19 cellular contexts compared by ENCODE assay signal in genomic region chr16:87819983-87820382, GRCh38. TPM values are rescaled to one million over a fixed set of nuclear protein-coding genes. Genes with fewer than 3 reads are reported as not detected.
DNase-seq lines count a peak whose midpoint lies in the region; ATAC-seq and TF ChIP-seq lines count a peak whose summit lies in the region.
"Had no signal": no experiment of that assay in that cellular context is flagged by ENCODE, and none has a peak within 500 bp of the region (broad histone marks: within the 10 kb centered on the region; RNA-seq: fewer than 3 reads in every experiment).

No MANE protein-coding gene starts in this region.

- WGBS in endodermal cell (ENCODE audit: insufficient coverage in 1 of 2, insufficient read length in 1 of 2), 2 experiments, result 92 to 93% methylated on average over 15 to 17 of the region's 17 CpGs
- WGBS in neuronal stem cell (ENCODE audit: extremely low coverage in 2 of 2, insufficient read length in 2 of 2, insufficient replicate concordance in 1 of 2), 2 donors, result no CpG with 5 or more reads among the region's 17 CpGs

- peaks cover 2 to 14% of the 10 kb centered on the region in 2 donors for H3K36me3 Mint-ChIP-seq in activated T-cell treated with anti-CD3 and anti-CD28 coated beads, Interleukin-2, amount 50 U/mL, for 72 hours (ENCODE audit: insufficient read depth in 2 of 2)
- H3K36me3 Mint-ChIP-seq in endodermal cell (ENCODE audit: low read depth), result no peaks in the 10 kb centered on the region

- DNase-seq in activated T-cell treated with anti-CD3 and anti-CD28 coated beads, Interleukin-2, amount 50 U/mL, for 72 hours, result no peak
- no peak for DNase-seq in activated T-cell treated with anti-CD3 and anti-CD28 coated beads, Interleukin-2, amount 50 U/mL, for 1 hour
- DNase-seq in NT2/D1 (ENCODE audit: low read depth, low spot score) (no peak), endodermal cell (no peak), neuronal stem cell (ENCODE audit: low spot score) (no peak)
- DNase-seq in stimulated activated CD4-positive, alpha-beta T cell treated with anti-CD3 and anti-CD28 coated beads, Interleukin-4, amount 100 ng/mL, for 4 hours, result no peak
- DNase-seq in stimulated activated CD4-positive, alpha-beta T cell treated with anti-CD3 and anti-CD28 coated beads, Interleukin-2, amount 100 ng/mL, for 48 hours, result no peak
- DNase-seq in stimulated activated CD4-positive, alpha-beta T cell treated with anti-CD3 and anti-CD28 coated beads, Interleukin-1b, Interleukin-23, amount 100 ng/mL, for 48 hours, result no peak
- DNase-seq: DMS53, GF-D8, Kasumi-1, NCI-H1694 treated with DMSO at 0.1 percent for 48 hours, NCI-H2081 treated with DMSO at 0.1 percent for 48 hours, NCI-H2171 treated with DMSO at 0.1 percent for 48 hours, NCI-H524 treated with DMSO at 0.1 percent for 48 hours, SHP77, SW 1271 had no signal

- no peak for TF ChIP-seq CTCF in endodermal cell (conservative IDR thresholded peaks at IDR 0.05)

- peak overlapping the region; percentile 49 for H3K23ac ChIP-seq in neuronal stem cell (ENCODE audit: low read depth, low read length, poor library complexity)

- peak overlapping the region; percentile 42 for H3K27ac Mint-ChIP-seq in activated T-cell treated with anti-CD3 and anti-CD28 coated beads, Interleukin-2, amount 50 U/mL, for 72 hours
- no peak overlapping the region for H3K27ac Mint-ChIP-seq in endodermal cell

- H3K9me3 ChIP-seq in NT2/D1 (ENCODE audit: insufficient read depth, low read length), result peaks cover 37% of the 10 kb centered on the region
- peaks cover 26% of the 10 kb centered on the region for H3K9me3 ChIP-seq in endodermal cell (ENCODE audit: control insufficient read depth, low read length)
- peaks cover 5 to 10% of the 10 kb centered on the region in 2 donors for H3K9me3 ChIP-seq in neuronal stem cell (replicated peaks in 1 of 2; ENCODE audit: control insufficient read depth in 2 of 2, insufficient read depth in 1 of 2, low read depth in 1 of 2, low read length in 2 of 2)

- H3K18ac ChIP-seq in neuronal stem cell (ENCODE audit: low read length), result peak overlapping the region; percentile 0

- no peak overlapping the region for H2BK120ac ChIP-seq in neuronal stem cell (ENCODE audit: low read depth, low read length)

- peak overlapping the region; percentile 3 for H3K14ac ChIP-seq in neuronal stem cell (ENCODE audit: low read length)

- H3K4me3 ChIP-seq in NT2/D1 (ENCODE audit: insufficient read length, low read depth) (no peak overlapping the region), endodermal cell (ENCODE audit: low read length) (no peak overlapping the region), neuronal stem cell (ENCODE audit: low read length in 2 of 2) (no peak overlapping the region)
- H3K4me3 ChIP-seq: HAP-1, SK-N-MC had no signal

- peak overlapping the region; percentile 95 for H2BK12ac ChIP-seq in neuronal stem cell (ENCODE audit: low read length)

- H3K9me3 Mint-ChIP-seq in activated T-cell treated with anti-CD3 and anti-CD28 coated beads, Interleukin-2, amount 50 U/mL, for 72 hours, result peaks cover 0 to 12% of the 10 kb centered on the region in 2 donors
- peaks cover 19% of the 10 kb centered on the region for H3K9me3 Mint-ChIP-seq in endodermal cell

- peak overlapping the region; percentile 14 for H3K9ac ChIP-seq in NT2/D1 (ENCODE audit: insufficient read length, low read depth)
- H3K9ac ChIP-seq in endodermal cell (ENCODE audit: extremely low read depth, low read length, poor library complexity, severe bottlenecking), result no peak overlapping the region
- H3K9ac ChIP-seq in neuronal stem cell (ENCODE audit: low read depth, low read length, poor library complexity), result no peak overlapping the region

- no peak overlapping the region for H3K4ac ChIP-seq in neuronal stem cell (ENCODE audit: low read length)

- peak overlapping the region; percentile 89 for H2AK5ac ChIP-seq in neuronal stem cell (ENCODE audit: low read depth, low read length)

- no peaks in the 10 kb centered on the region for H3K79me1 ChIP-seq in neuronal stem cell (ENCODE audit: low read depth, low read length)

- ATAC-seq in activated T-cell treated with anti-CD3 and anti-CD28 coated beads, Interleukin-2, amount 50 U/mL, for 72 hours (replicated peaks in 1 of 2), result peak in 1 of 2 donors; percentile 0

- peak overlapping the region; percentile 86 for H2BK15ac ChIP-seq in neuronal stem cell (ENCODE audit: low read length)

- no peak overlapping the region for H3K4me2 ChIP-seq in neuronal stem cell (ENCODE audit: insufficient read depth, low read length, poor library complexity, severe bottlenecking)

- H3K27ac ChIP-seq in endodermal cell (ENCODE audit: low read depth, low read length) (peak overlapping the region; percentile 18), neuronal stem cell (replicated peaks; ENCODE audit: low read length) (no peak overlapping the region)
- H3K27ac ChIP-seq: SK-N-MC had no signal

- H3K4me3 Mint-ChIP-seq in activated T-cell treated with anti-CD3 and anti-CD28 coated beads, Interleukin-2, amount 50 U/mL, for 72 hours, result no peak overlapping the region
- H3K4me3 Mint-ChIP-seq in endodermal cell, result no peak overlapping the region

- H4K91ac ChIP-seq in neuronal stem cell (ENCODE audit: low read depth, low read length, poor library complexity), result no peak overlapping the region

- no peak overlapping the region for H2BK5ac ChIP-seq in neuronal stem cell (ENCODE audit: low read length)

- H3K27me3 Mint-ChIP-seq in activated T-cell treated with anti-CD3 and anti-CD28 coated beads, Interleukin-2, amount 50 U/mL, for 72 hours (ENCODE audit: low read depth), result no peaks in the 10 kb centered on the region
- H3K27me3 Mint-ChIP-seq in endodermal cell (ENCODE audit: insufficient read depth), result no peaks in the 10 kb centered on the region

- H4K8ac ChIP-seq in neuronal stem cell (ENCODE audit: low read depth, low read length), result no peak overlapping the region

- peaks cover 13% of the 10 kb centered on the region for H3K4me1 Mint-ChIP-seq in activated T-cell treated with anti-CD3 and anti-CD28 coated beads, Interleukin-2, amount 50 U/mL, for 72 hours (ENCODE audit: low read depth)
- peaks cover 34% of the 10 kb centered on the region for H3K4me1 Mint-ChIP-seq in endodermal cell

- no peaks in the 10 kb centered on the region for H3K27me3 ChIP-seq in NT2/D1 (ENCODE audit: insufficient read depth, insufficient read length)
- no peaks in the 10 kb centered on the region for H3K27me3 ChIP-seq in endodermal cell (ENCODE audit: control insufficient read depth, insufficient read depth, low read length, poor library complexity, severe bottlenecking)
- H3K27me3 ChIP-seq in neuronal stem cell (ENCODE audit: control insufficient read depth in 3 of 3, insufficient read depth in 3 of 3, low read depth in 1 of 3, low read length in 3 of 3), result peaks cover 0 to 2% (median 0%) of the 10 kb centered on the region in 3 experiments

- peaks cover 41% of the 10 kb centered on the region for H3K4me1 ChIP-seq in NT2/D1 (ENCODE audit: insufficient read depth, insufficient read length)
- peaks cover 21% of the 10 kb centered on the region for H3K4me1 ChIP-seq in endodermal cell (ENCODE audit: control insufficient read depth, insufficient read depth, low read length)
- H3K4me1 ChIP-seq in neuronal stem cell (ENCODE audit: control insufficient read depth in 2 of 2, insufficient read depth in 1 of 2, low read depth in 1 of 2, low read length in 2 of 2), result peaks cover 19 to 28% of the 10 kb centered on the region in 2 donors

- peak overlapping the region; percentile 53 for H2AFZ ChIP-seq in neuronal stem cell (ENCODE audit: low read length)

- H3K36me3 ChIP-seq in NT2/D1 (ENCODE audit: insufficient read depth, insufficient read length, low read length) (no peaks in the 10 kb centered on the region), endodermal cell (ENCODE audit: control insufficient read depth, insufficient read depth, low read length) (no peaks in the 10 kb centered on the region), neuronal stem cell (replicated peaks in 1 of 2; ENCODE audit: control insufficient read depth in 2 of 2, insufficient read depth in 2 of 2, low read length in 2 of 2) (no peaks in the 10 kb centered on the region)
- H3K36me3 ChIP-seq: HAP-1 had no signal

RNA-seq across cellular contexts. Expression of gene SLC7A5, which starts 49.3 kb away (rescaled TPM):
- 100 to 1,000 TPM; 463 to 508 TPM for total RNA-seq in activated T-cell treated with anti-CD3 and anti-CD28 coated beads, Interleukin-2, amount 50 U/mL, for 72 hours
- 100 to 1,000 TPM; 374 to 588 TPM for total RNA-seq in endodermal cell
- 144 TPM for polyA plus RNA-seq in endodermal cell (2013, experiment 1 of 2)
- polyA plus RNA-seq in endodermal cell (2013, experiment 2 of 2), result 134 TPM
- 18.4 TPM for polyA plus RNA-seq in neuronal stem cell (2013, experiment 1 of 2)
- 18.6 TPM for polyA plus RNA-seq in neuronal stem cell (2013, experiment 2 of 2)

RNA-seq across cellular contexts. Expression of gene KLHDC4, which starts 54.2 kb away (rescaled TPM):
- 100 to 1,000 TPM in 1 of 2 donors, 10 to 100 TPM in 1; 85.5 to 108 TPM for total RNA-seq in activated T-cell treated with anti-CD3 and anti-CD28 coated beads, Interleukin-2, amount 50 U/mL, for 72 hours
- total RNA-seq in endodermal cell, result 10 to 100 TPM; 52.8 to 58.8 TPM
- polyA plus RNA-seq in endodermal cell (2013, experiment 1 of 2), result 26.9 TPM
- polyA plus RNA-seq in endodermal cell (2013, experiment 2 of 2), result 23.6 TPM
- 15.3 TPM for polyA plus RNA-seq in neuronal stem cell (2013, experiment 1 of 2)
- polyA plus RNA-seq in neuronal stem cell (2013, experiment 2 of 2), result 15.0 TPM
